1 cellular context compared by ENCODE assay signal in the genomic region with DNA sequence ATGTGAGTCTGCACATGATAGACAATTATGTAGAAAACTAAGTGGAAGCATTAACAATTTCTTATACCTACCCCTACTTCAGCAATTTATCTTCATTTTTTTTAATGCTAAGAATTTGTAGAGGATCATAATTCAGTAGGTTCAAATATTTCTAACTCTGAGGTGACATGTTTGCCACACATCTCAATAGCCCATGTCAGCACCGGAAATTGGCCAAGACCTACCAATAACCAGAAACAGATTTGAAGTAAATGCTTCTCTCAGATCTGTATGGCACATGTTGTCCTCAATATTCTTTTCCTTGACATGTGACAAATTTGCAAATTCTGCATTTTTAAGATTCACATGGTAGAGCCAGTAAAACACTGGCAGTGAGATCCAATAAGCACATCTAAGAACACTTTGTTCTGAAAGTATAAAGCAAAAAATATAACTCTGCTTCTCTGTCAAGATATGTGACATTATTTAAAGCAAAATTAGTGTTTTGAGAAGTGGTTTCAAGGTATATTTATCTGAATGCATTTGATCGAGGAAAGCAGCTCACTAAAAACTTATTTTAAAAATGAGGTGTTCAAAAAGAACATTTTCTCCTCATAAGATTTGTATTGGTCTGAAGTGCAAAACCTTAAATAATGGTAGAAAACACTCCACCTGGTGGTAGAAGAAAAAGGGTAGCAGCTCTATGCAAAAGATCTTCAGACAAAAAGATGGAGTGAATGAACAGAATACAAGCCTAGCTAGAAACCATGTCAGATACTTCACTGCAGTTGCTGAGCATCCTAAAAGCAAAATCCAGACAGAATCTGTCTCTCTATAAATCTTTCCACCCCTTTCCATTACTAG.
TF ChIP-seq lines count a peak whose summit lies in the region.

No MANE protein-coding gene starts in this region.

TF ChIP-seq in WTC11, 78 proteins besides CTCF, POLR2A, EP300 and RAD21 (continued from another document):
- TF ChIP-seq, protein P1, sequence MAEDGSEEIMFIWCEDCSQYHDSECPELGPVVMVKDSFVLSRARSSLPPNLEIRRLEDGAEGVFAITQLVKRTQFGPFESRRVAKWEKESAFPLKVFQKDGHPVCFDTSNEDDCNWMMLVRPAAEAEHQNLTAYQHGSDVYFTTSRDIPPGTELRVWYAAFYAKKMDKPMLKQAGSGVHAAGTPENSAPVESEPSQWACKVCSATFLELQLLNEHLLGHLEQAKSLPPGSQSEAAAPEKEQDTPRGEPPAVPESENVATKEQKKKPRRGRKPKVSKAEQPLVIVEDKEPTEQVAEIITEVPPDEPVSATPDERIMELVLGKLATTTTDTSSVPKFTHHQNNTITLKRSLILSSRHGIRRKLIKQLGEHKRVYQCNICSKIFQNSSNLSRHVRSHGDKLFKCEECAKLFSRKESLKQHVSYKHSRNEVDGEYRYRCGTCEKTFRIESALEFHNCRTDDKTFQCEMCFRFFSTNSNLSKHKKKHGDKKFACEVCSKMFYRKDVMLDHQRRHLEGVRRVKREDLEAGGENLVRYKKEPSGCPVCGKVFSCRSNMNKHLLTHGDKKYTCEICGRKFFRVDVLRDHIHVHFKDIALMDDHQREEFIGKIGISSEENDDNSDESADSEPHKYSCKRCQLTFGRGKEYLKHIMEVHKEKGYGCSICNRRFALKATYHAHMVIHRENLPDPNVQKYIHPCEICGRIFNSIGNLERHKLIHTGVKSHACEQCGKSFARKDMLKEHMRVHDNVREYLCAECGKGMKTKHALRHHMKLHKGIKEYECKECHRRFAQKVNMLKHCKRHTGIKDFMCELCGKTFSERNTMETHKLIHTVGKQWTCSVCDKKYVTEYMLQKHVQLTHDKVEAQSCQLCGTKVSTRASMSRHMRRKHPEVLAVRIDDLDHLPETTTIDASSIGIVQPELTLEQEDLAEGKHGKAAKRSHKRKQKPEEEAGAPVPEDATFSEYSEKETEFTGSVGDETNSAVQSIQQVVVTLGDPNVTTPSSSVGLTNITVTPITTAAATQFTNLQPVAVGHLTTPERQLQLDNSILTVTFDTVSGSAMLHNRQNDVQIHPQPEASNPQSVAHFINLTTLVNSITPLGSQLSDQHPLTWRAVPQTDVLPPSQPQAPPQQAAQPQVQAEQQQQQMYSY (CRISPR knock-in tag; IDR thresholded peaks at IDR 0.05) = no peak
- TF ChIP-seq, protein P2, sequence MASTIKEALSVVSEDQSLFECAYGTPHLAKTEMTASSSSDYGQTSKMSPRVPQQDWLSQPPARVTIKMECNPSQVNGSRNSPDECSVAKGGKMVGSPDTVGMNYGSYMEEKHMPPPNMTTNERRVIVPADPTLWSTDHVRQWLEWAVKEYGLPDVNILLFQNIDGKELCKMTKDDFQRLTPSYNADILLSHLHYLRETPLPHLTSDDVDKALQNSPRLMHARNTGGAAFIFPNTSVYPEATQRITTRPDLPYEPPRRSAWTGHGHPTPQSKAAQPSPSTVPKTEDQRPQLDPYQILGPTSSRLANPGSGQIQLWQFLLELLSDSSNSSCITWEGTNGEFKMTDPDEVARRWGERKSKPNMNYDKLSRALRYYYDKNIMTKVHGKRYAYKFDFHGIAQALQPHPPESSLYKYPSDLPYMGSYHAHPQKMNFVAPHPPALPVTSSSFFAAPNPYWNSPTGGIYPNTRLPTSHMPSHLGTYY (CRISPR knock-in tag; IDR thresholded peaks at IDR 0.05) = no peak
